14 cellular contexts compared by ENCODE assay signal in genomic region chr4:68368566-68369473, GRCh38. TPM values are rescaled to one million over a fixed set of nuclear protein-coding genes. Genes with fewer than 3 reads are reported as not detected.
DNase-seq lines count a peak whose midpoint lies in the region; TF ChIP-seq lines count a peak whose summit lies in the region.
"Had no signal": no experiment of that assay in that cellular context is flagged by ENCODE, and none has a peak within 500 bp of the region (broad histone marks: within the 10 kb centered on the region; RNA-seq: fewer than 3 reads in every experiment).

No MANE protein-coding gene starts in this region.

- TF ChIP-seq EP300 in suprapubic skin (IDR thresholded peaks at IDR 0.05): no peak

- TF ChIP-seq POLR2A in suprapubic skin (IDR thresholded peaks at IDR 0.05): no peak

- WGBS in suprapubic skin: 31% methylated on average over 7 of the region's 7 CpGs

- H3K27me3 Mint-ChIP-seq in activated T-helper 1 cell treated with anti-CD3 and anti-CD28 coated beads, Interleukin-12 subunit alpha, Interleukin-12 subunit beta, Interleukin-2, Interleukin-4 antibody, amounts not matched to agents 30 ng/mL and 10 ng/mL and 1 ng/mL, durations not matched to agents 14 hours and 24 hours and 36 hours (ENCODE audit: insufficient read depth): peaks cover 5% of the 10 kb centered on the region

- H3K27ac ChIP-seq in RWPE1 (peak overlapping the region; percentile 97), suprapubic skin (peak overlapping the region; percentile 29)
- H3K27ac ChIP-seq: ovary had no signal

- POLR2A ChIA-PET in RWPE1 (lab: Yijun Ruan, JAX; ENCODE audit: low non-redundant PET): no interaction called here

- no peaks in the 10 kb centered on the region for H3K27me3 ChIP-seq in suprapubic skin
- H3K27me3 ChIP-seq: ovary had no signal

- TF ChIP-seq CTCF in RWPE1 (conservative IDR thresholded peaks at IDR 0.05; ENCODE audit: low read depth) (no peak), suprapubic skin (IDR thresholded peaks at IDR 0.05) (no peak)

- H3K27ac Mint-ChIP-seq in activated T-helper 1 cell treated with anti-CD3 and anti-CD28 coated beads, Interleukin-12 subunit alpha, Interleukin-12 subunit beta, Interleukin-2, Interleukin-4 antibody, amounts not matched to agents 30 ng/mL and 10 ng/mL and 1 ng/mL, durations not matched to agents 14 hours and 24 hours and 36 hours: no peak overlapping the region
- H3K27ac Mint-ChIP-seq: activated CD4-positive, alpha-beta T cell treated with anti-CD3 and anti-CD28 coated beads for 36 hours; activated naive CD4-positive, alpha-beta T cell treated with anti-CD3 and anti-CD28 coated beads, Interleukin-2, amount 50 U/mL, for 24 hours; effector memory CD8-positive, alpha-beta T cell had no signal

- CTCF ChIA-PET in RWPE1 (lab: Yijun Ruan, JAX): no interaction called here

- no peaks in the 10 kb centered on the region for H3K36me3 ChIP-seq in suprapubic skin
- H3K36me3 ChIP-seq: ovary had no signal

- DNase-seq in H4 (ENCODE audit: low spot score): peak; percentile 39
- peak; percentile 70 for DNase-seq in RWPE1 (ENCODE audit: low spot score)
- DNase-seq in fibroblast of peridontal ligament (ENCODE audit: extremely low read depth): peak; percentile 69
- DNase-seq in suprapubic skin (ENCODE audit: low spot score in 2 of 2): no peak
- no peak for DNase-seq in NCI-H524 (lab: John Stamatoyannopoulos, UW)
- DNase-seq in T-helper 2 cell: no peak
- DNase-seq in activated T-helper 1 cell treated with anti-CD3 and anti-CD28 coated beads, Interleukin-12 subunit alpha, Interleukin-12 subunit beta, Interleukin-2, Interleukin-4 antibody, amounts not matched to agents 30 ng/mL and 10 ng/mL and 1 ng/mL, durations not matched to agents 14 hours and 24 hours and 36 hours (ENCODE audit: low spot score): no peak
- DNase-seq: activated CD4-positive, alpha-beta T cell treated with anti-CD3 and anti-CD28 coated beads for 36 hours; effector memory CD8-positive, alpha-beta T cell; GOT3; immature natural killer cell; NCI-H1436 treated with DMSO at 0.1 percent for 48 hours; ovary had no signal

- H3K4me3 Mint-ChIP-seq in activated T-helper 1 cell treated with anti-CD3 and anti-CD28 coated beads, Interleukin-12 subunit alpha, Interleukin-12 subunit beta, Interleukin-2, Interleukin-4 antibody, amounts not matched to agents 30 ng/mL and 10 ng/mL and 1 ng/mL, durations not matched to agents 14 hours and 24 hours and 36 hours: no peak overlapping the region
- H3K4me3 Mint-ChIP-seq: activated CD4-positive, alpha-beta T cell treated with anti-CD3 and anti-CD28 coated beads for 36 hours; activated naive CD4-positive, alpha-beta T cell treated with anti-CD3 and anti-CD28 coated beads, Interleukin-2, amount 50 U/mL, for 24 hours; effector memory CD8-positive, alpha-beta T cell; immature natural killer cell had no signal

- H3K4me1 Mint-ChIP-seq in activated T-helper 1 cell treated with anti-CD3 and anti-CD28 coated beads, Interleukin-12 subunit alpha, Interleukin-12 subunit beta, Interleukin-2, Interleukin-4 antibody, amounts not matched to agents 30 ng/mL and 10 ng/mL and 1 ng/mL, durations not matched to agents 14 hours and 24 hours and 36 hours (ENCODE audit: low read depth): peaks cover 13% of the 10 kb centered on the region

- no peaks in the 10 kb centered on the region for H3K9me3 Mint-ChIP-seq in activated T-helper 1 cell treated with anti-CD3 and anti-CD28 coated beads, Interleukin-12 subunit alpha, Interleukin-12 subunit beta, Interleukin-2, Interleukin-4 antibody, amounts not matched to agents 30 ng/mL and 10 ng/mL and 1 ng/mL, durations not matched to agents 14 hours and 24 hours and 36 hours
- H3K9me3 Mint-ChIP-seq: activated naive CD4-positive, alpha-beta T cell treated with anti-CD3 and anti-CD28 coated beads, Interleukin-2, amount 50 U/mL, for 24 hours; effector memory CD8-positive, alpha-beta T cell; immature natural killer cell had no signal

- H3K9me3 ChIP-seq in suprapubic skin: no peaks in the 10 kb centered on the region
- H3K9me3 ChIP-seq: ovary had no signal

- H3K4me3 ChIP-seq in suprapubic skin: no peak overlapping the region
- H3K4me3 ChIP-seq: ovary had no signal

- peaks cover 12% of the 10 kb centered on the region for H3K4me1 ChIP-seq in suprapubic skin

- intact Hi-C loops in activated T-helper 1 cell treated with anti-CD3 and anti-CD28 coated beads, Interleukin-12 subunit alpha, Interleukin-12 subunit beta, Interleukin-2, Interleukin-4 antibody, amounts not matched to agents 30 ng/mL and 10 ng/mL and 1 ng/mL, durations not matched to agents 14 hours and 24 hours and 36 hours (cut with micrococcal nuclease): no loop called here

- H3K36me3 Mint-ChIP-seq in activated T-helper 1 cell treated with anti-CD3 and anti-CD28 coated beads, Interleukin-12 subunit alpha, Interleukin-12 subunit beta, Interleukin-2, Interleukin-4 antibody, amounts not matched to agents 30 ng/mL and 10 ng/mL and 1 ng/mL, durations not matched to agents 14 hours and 24 hours and 36 hours (ENCODE audit: low read depth): no peaks in the 10 kb centered on the region
- H3K36me3 Mint-ChIP-seq: activated naive CD4-positive, alpha-beta T cell treated with anti-CD3 and anti-CD28 coated beads, Interleukin-2, amount 50 U/mL, for 24 hours; immature natural killer cell had no signal

RNA-seq across cellular contexts. Expression of gene YTHDC1, which starts 18.9 kb away (rescaled TPM):
- 19.7 and 31.8 TPM in 2 replicates for total RNA-seq in H4 (2014; rRNA removed; shearing (Covaris generic))
- total RNA-seq in suprapubic skin: 100 to 1,000 TPM in 1 of 4 donors, 10 to 100 TPM in 3; 47.2 to 146 (median 64.0) TPM
- 75.6 and 82.3 TPM in 2 replicates for total RNA-seq in activated T-helper 1 cell treated with anti-CD3 and anti-CD28 coated beads, Interleukin-12 subunit alpha, Interleukin-12 subunit beta, Interleukin-2, Interleukin-4 antibody, amounts not matched to agents 30 ng/mL and 10 ng/mL and 1 ng/mL, durations not matched to agents 14 hours and 24 hours and 36 hours

Comparison
In these comparisons a context has a peak if more than half of its experiments do, and no peak if none do; other contexts are left out.
1. DNase-seq: peak in H4 (single experiment), RWPE1 (single experiment) and fibroblast of peridontal ligament (single experiment); none in suprapubic skin (0 of 2), NCI-H524 (0 of 2), T-helper 2 cell (0 of 5) and activated T-helper 1 cell treated with anti-CD3 and anti-CD28 coated beads, Interleukin-12 subunit alpha, Interleukin-12 subunit beta, Interleukin-2, Interleukin-4 antibody, amounts not matched to agents 30 ng/mL and 10 ng/mL and 1 ng/mL, durations not matched to agents 14 hours and 24 hours and 36 hours (single experiment).